ENCODE assay signal across 1 cellular context in the genomic region with DNA sequence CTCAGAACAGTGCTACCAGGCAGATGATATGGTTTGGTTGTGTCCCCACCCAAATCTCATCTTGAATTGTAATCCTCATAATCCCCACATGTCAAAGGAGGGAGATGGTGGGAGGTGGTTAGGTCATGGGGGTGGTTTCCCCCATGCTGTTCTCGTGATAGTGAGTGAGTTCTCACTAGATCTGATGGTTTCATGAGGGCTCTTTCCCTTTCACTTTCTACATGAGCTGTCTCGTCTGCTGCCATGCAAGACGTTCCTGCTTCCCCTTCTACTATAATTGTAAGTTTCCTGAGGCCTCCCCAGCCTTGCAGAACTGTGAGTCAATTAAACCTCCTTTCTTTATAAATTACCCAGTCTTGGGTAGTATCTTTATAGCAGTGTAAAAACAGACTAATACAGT.
TF ChIP-seq lines count a peak whose summit lies in the region.

No MANE protein-coding gene starts in this region.

TF ChIP-seq in GM12878, 131 proteins besides CTCF, POLR2A, EP300 and RAD21 (continued from another document):
- TF ChIP-seq, protein P1, sequence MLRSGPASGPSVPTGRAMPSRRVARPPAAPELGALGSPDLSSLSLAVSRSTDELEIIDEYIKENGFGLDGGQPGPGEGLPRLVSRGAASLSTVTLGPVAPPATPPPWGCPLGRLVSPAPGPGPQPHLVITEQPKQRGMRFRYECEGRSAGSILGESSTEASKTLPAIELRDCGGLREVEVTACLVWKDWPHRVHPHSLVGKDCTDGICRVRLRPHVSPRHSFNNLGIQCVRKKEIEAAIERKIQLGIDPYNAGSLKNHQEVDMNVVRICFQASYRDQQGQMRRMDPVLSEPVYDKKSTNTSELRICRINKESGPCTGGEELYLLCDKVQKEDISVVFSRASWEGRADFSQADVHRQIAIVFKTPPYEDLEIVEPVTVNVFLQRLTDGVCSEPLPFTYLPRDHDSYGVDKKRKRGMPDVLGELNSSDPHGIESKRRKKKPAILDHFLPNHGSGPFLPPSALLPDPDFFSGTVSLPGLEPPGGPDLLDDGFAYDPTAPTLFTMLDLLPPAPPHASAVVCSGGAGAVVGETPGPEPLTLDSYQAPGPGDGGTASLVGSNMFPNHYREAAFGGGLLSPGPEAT (IDR thresholded peaks at IDR 0.05; ENCODE audit: low read depth): peak; percentile 59; the same call in 1 of the 2 replicates
- 0 out of 2 replicates have a peak, but pooled peaks have one; percentile 17 for TF ChIP-seq JUND (IDR thresholded peaks at IDR 0.05; ENCODE audit: low read depth, low read length)
- 0 out of 2 replicates have a peak, but pooled peaks have one; percentile 27 for TF ChIP-seq MLLT1 (IDR thresholded peaks at IDR 0.05)
- TF ChIP-seq IKZF2 (IDR thresholded peaks at IDR 0.05): peak; percentile 21 to 24; a peak in 1 of 4 replicates
- 0 out of 2 replicates have a peak, but pooled peaks have one; percentile 49 for TF ChIP-seq CHD2 (IDR thresholded peaks at IDR 0.05; ENCODE audit: borderline replicate concordance, low read depth, low read length)
- peak in 1 of 2 experiments; percentile 48; a peak in 1 of 4 replicates for TF ChIP-seq BHLHE40 (IDR thresholded peaks at IDR 0.05; ENCODE audit: borderline replicate concordance in 1 of 2, low read depth in 2 of 2, low read length in 1 of 2)
- peak; percentile 52; the same call in 1 of the 2 replicates for TF ChIP-seq NBN (IDR thresholded peaks at IDR 0.05)
- peak; percentile 67 for TF ChIP-seq JUNB (IDR thresholded peaks at IDR 0.05)
- peak; percentile 46; the same call in 1 of the 2 replicates for TF ChIP-seq ATF2 (IDR thresholded peaks at IDR 0.05; ENCODE audit: low read length)
